Comparison of ENCODE assay signal across 16 cellular contexts in the genomic region with DNA sequence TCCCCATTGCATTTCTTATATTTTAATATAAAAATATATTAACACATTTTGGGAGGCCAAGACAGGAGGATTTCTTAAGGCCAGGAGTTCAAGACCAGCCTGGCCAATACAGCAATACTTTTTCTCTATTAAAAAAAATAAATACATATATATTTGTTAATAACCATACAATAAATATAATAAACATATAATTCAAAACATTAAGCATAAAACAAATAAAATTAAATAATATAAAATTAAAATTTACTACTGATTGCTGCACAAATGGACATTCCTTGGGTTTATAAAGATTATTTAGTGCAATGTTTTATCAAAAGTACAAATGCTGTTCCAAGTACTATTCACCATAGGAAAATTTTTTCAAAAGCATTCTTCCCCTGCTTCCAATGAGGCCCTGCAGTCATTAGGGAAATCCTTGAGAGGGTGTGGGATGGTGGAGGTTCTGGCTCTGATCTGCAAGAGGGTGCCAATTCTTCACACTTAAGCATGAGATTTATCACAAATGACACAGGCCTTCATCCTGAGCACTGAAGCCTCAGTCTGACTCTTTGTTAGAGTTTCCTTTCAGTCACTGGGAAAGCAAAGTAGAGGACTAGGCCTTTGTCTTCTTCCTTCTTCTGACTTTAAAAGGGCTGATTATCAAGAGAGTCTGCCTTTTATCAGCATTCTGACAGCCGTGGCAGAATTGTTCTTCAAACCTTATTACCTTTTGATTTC.
"Had no signal": no experiment of that assay in that cellular context is flagged by ENCODE, and none has a peak within 500 bp of the region (broad histone marks: within the 10 kb centered on the region; RNA-seq: fewer than 3 reads in every experiment).

No MANE protein-coding gene starts in this region.

- ATAC-seq: activated CD8-positive, alpha-beta T cell treated with anti-CD3 and anti-CD28 coated beads, Interleukin-2, amount 10 ng/mL, durations not matched to agents 7 days and 5 days; activated naive CD8-positive, alpha-beta T cell treated with anti-CD3 and anti-CD28 coated beads, Interleukin-2, amount 50 U/mL, for 24 hours; psoas muscle had no signal

- H3K4me3 Mint-ChIP-seq: activated CD8-positive, alpha-beta T cell treated with anti-CD3 and anti-CD28 coated beads, Interleukin-2, amount 10 ng/mL, durations not matched to agents 7 days and 5 days; activated naive CD8-positive, alpha-beta T cell treated with anti-CD3 and anti-CD28 coated beads, Interleukin-2, amount 50 U/mL, for 24 hours had no signal

- H3K27ac ChIP-seq: coronary artery, epithelial cell of prostate, lower lobe of right lung, psoas muscle, sigmoid colon had no signal

- H3K27ac Mint-ChIP-seq: activated CD8-positive, alpha-beta T cell treated with anti-CD3 and anti-CD28 coated beads, Interleukin-2, amount 10 ng/mL, durations not matched to agents 7 days and 5 days; activated naive CD8-positive, alpha-beta T cell treated with anti-CD3 and anti-CD28 coated beads, Interleukin-2, amount 50 U/mL, for 24 hours had no signal

- DNase-seq: activated CD4-positive, alpha-beta T cell treated with anti-CD3 and anti-CD28 coated beads for 48 hours; activated CD8-positive, alpha-beta memory T cell treated with anti-CD3 and anti-CD28 coated beads, Interleukin-2, amount 50 U/mL, for 48 hours; activated CD8-positive, alpha-beta T cell treated with anti-CD3 and anti-CD28 coated beads, Interleukin-2, amount 10 ng/mL, durations not matched to agents 7 days and 5 days; activated naive CD4-positive, alpha-beta T cell treated with Interleukin-2 at 50 U/mL for 16 hours; activated naive CD8-positive, alpha-beta T cell treated with anti-CD3 and anti-CD28 coated beads, Interleukin-2, amount 50 U/mL, for 24 hours; effector CD8-positive, alpha-beta T cell; hippocampal formation; naive B cell; psoas muscle; sigmoid colon; stimulated activated CD4-positive, alpha-beta T cell treated with anti-CD3 and anti-CD28 coated beads, Interleukin-12 subunit alpha, Interleukin-12 subunit beta, amount 100 ng/mL, for 4 hours; stimulated activated naive CD4-positive, alpha-beta T cell treated with Interleukin-2 at 50 U/mL for 16 hours; T-helper 1 cell had no signal

- H3K27me3 ChIP-seq: sigmoid colon had no signal

- H3K9me3 Mint-ChIP-seq: activated naive CD8-positive, alpha-beta T cell treated with anti-CD3 and anti-CD28 coated beads, Interleukin-2, amount 50 U/mL, for 24 hours; naive B cell had no signal

- H3K4me1 Mint-ChIP-seq: activated naive CD8-positive, alpha-beta T cell treated with anti-CD3 and anti-CD28 coated beads, Interleukin-2, amount 50 U/mL, for 24 hours; naive B cell had no signal

- H3K9me3 ChIP-seq: lower lobe of right lung, psoas muscle, sigmoid colon had no signal

- H3K4me1 ChIP-seq: lower lobe of right lung, psoas muscle, sigmoid colon had no signal

- H3K4me3 ChIP-seq: coronary artery, lower lobe of right lung, psoas muscle, sigmoid colon had no signal

- H3K36me3 ChIP-seq: lower lobe of right lung, sigmoid colon had no signal

- H3K36me3 Mint-ChIP-seq: naive B cell had no signal
